In the genomic region with DNA sequence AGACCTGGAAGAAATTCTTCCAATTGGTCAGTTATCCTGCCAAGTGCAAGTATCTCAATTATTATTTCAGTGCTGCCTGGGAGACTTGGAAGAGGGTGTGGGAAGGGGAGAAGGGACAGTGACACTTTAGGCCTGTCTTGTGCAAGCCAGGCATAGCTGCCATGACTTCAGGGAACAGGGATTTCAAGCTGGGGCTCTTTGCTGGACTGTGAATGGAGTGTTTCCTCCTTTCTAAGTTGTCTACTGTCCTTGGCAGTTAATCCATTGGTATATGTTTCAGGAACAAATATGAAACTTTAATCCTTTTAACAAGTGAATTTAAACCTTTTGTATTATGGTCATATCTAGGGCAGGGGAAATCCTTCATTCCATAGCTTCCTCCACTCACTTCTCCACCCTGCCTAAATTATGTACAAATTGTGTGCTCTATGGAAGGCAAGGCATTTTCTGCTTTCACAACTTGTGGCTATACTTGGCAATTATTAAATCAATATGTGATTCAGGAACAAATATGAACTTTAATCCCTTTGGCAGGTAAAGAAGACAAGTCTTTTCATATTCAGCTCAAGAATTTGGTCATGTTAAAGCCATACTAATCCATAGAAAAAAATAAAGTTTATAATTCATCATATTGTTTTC, we compare ENCODE assay signal across 19 cellular contexts.
A peak's percentile ranks its signal among the peaks of the same experiment; 100 is the strongest.
DNase-seq lines count a peak whose midpoint lies in the region; ATAC-seq, FAIRE-seq and TF ChIP-seq lines count a peak whose summit lies in the region.
"Had no signal": no experiment of that assay in that cellular context is flagged by ENCODE, and none has a peak within 500 bp of the region (broad histone marks: within the 10 kb centered on the region; RNA-seq: fewer than 3 reads in every experiment).

No MANE protein-coding gene starts in this region.

- H3K79me2 ChIP-seq in PC-3 (ENCODE audit: low read length) (no peaks in the 10 kb centered on the region), HepG2 (ENCODE audit: insufficient read depth, low read length) (no peaks in the 10 kb centered on the region)

- H3K4me2 ChIP-seq in PC-3 (ENCODE audit: low read length), result no peak overlapping the region
- H3K4me2 ChIP-seq in HepG2 (ENCODE audit: low read depth, low read length), result no peak overlapping the region

- TF ChIP-seq CTCF in PC-3 (conservative IDR thresholded peaks at IDR 0.05; ENCODE audit: low read depth, low read length), result no peak
- TF ChIP-seq CTCF in bronchial epithelial cell (IDR thresholded peaks at IDR 0.05; ENCODE audit: insufficient read depth, low read length, severe bottlenecking), result no peak
- no peak for TF ChIP-seq CTCF in HepG2 (CRISPR knock-in tag; IDR thresholded peaks at IDR 0.05)
- TF ChIP-seq CTCF in stomach (IDR thresholded peaks at IDR 0.05), result no peak

- BruUV-seq in PC-3 (replicated peaks; lab: Mats Ljungman, UMichigan) (no TSS peak), HepG2 (replicated peaks; lab: Mats Ljungman, UMichigan) (no TSS peak)

- DNase-seq in PC-3, result peak; percentile 31
- DNase-seq in bronchial epithelial cell (ENCODE audit: low read depth), result peak; percentile 40
- peak; percentile 4 for DNase-seq in HepG2 (ENCODE audit: low spot score)
- DNase-seq in stomach, result no peak
- no peak for DNase-seq in iPS-NIHi11 (ENCODE audit: low spot score)
- DNase-seq in DMS153 (lab: John Stamatoyannopoulos, UW), result no peak
- DNase-seq: C1 segment of cervical spinal cord; CD4-positive, alpha-beta T cell; DMS79 treated with DMSO at 0.1 percent for 48 hours; EL; GM23248; H7; IMR-90; KBM-7 had no signal

- ATAC-seq in PC-3 (peak; percentile 48; the same call in 1 of the 2 replicates), HepG2 (no peak), GM18870 (IDR thresholded peaks at IDR 0.05; ENCODE audit: unreplicated experiment) (no peak)

- TF ChIP-seq RAD21 in HepG2 (CRISPR knock-in tag; IDR thresholded peaks at IDR 0.05), result no peak

- H3K4me3 ChIP-seq in PC-3 (ENCODE audit: low read length) (no peak overlapping the region), bronchial epithelial cell (ENCODE audit: low read depth, low read length) (no peak overlapping the region), HepG2 (replicated peaks in 1 of 3; ENCODE audit: insufficient read depth in 1 of 3, low read depth in 2 of 3, low read length in 3 of 3) (no peak overlapping the region), stomach (no peak overlapping the region)
- H3K4me3 ChIP-seq: GM23248 had no signal

- intact Hi-C loops in PC-3 (cut with micrococcal nuclease) (no loop called here), HepG2 (cut with micrococcal nuclease; ENCODE audit: unreplicated experiment) (no loop called here), stomach (cut with DNase I; ENCODE audit: low total_unique reads) (no loop called here)

- H2AFZ ChIP-seq in PC-3 (ENCODE audit: low read length) (no peak overlapping the region), HepG2 (ENCODE audit: low read length) (no peak overlapping the region)
- H2AFZ ChIP-seq: GM23248 had no signal

- no peak for TF ChIP-seq EP300 in HepG2 (IDR thresholded peaks at IDR 0.05; ENCODE audit: low read depth in 2 of 2, low read length in 2 of 2)
- TF ChIP-seq EP300 in HepG2 (CRISPR knock-in tag; IDR thresholded peaks at IDR 0.05; ENCODE audit: borderline replicate concordance), result no peak
- TF ChIP-seq EP300 in stomach (IDR thresholded peaks at IDR 0.05), result no peak

- no peaks in the 10 kb centered on the region for H3K9me2 ChIP-seq in PC-3 (replicated peaks; ENCODE audit: low read length)

- H3K27ac ChIP-seq in PC-3 (ENCODE audit: low read length), result peak overlapping the region; percentile 26; the same call in 1 of the 2 replicates
- no peak overlapping the region for H3K27ac ChIP-seq in HepG2 (ENCODE audit: extremely low read length, insufficient read depth, low read length)
- peak overlapping the region; percentile 16 to 77 (median 66) for H3K27ac ChIP-seq in stomach
- H3K27ac ChIP-seq: GM23248, HL-60 had no signal

- H3K9me3 ChIP-seq in PC-3 (ENCODE audit: low read length) (no peaks in the 10 kb centered on the region), HepG2 (ENCODE audit: low read length) (no peaks in the 10 kb centered on the region), stomach (no peaks in the 10 kb centered on the region)

- H3F3A ChIP-seq in PC-3 (ENCODE audit: low read length, unreplicated experiment), result no peaks in the 10 kb centered on the region

- no peaks in the 10 kb centered on the region for H4K20me1 ChIP-seq in PC-3 (ENCODE audit: low read length)
- no peaks in the 10 kb centered on the region for H4K20me1 ChIP-seq in HepG2 (ENCODE audit: insufficient read depth, low read length)

- H3K9ac ChIP-seq in PC-3 (ENCODE audit: low read length) (no peak overlapping the region), HepG2 (ENCODE audit: insufficient read depth, low read depth, low read length) (no peak overlapping the region)
- H3K9ac ChIP-seq: GM23248 had no signal

- no peak for FAIRE-seq in bronchial epithelial cell (lab: Jason Lieb, UNC)
- no peak for FAIRE-seq in HepG2 (lab: Jason Lieb, UNC)
- FAIRE-seq: A204.1, G401.6, GM12892 had no signal

- CTCF ChIA-PET in PC-3 (lab: Charles Lee), result no interaction called here
- CTCF ChIA-PET in HepG2 (lab: Yijun Ruan, JAX; ENCODE audit: low intra/inter-chr PET ratio, low total read pairs), result no interaction called here

- POLR2A ChIA-PET in PC-3 (lab: Charles Lee; ENCODE audit: unreplicated experiment), result interaction anchor here (0.5 kb wide), 1 partner anchor 251 kb away, joined by 3 read pairs; no protein-coding TSS in a partner anchor
- POLR2A ChIA-PET in HepG2 (lab: Yijun Ruan, JAX), result no interaction called here

- TF ChIP-seq POLR2A in HepG2 (IDR thresholded peaks at IDR 0.05; ENCODE audit: insufficient read depth in 1 of 2, low read depth in 2 of 2, low read length in 2 of 2) (no peak), stomach (IDR thresholded peaks at IDR 0.05) (no peak)

- H3K4me1 ChIP-seq in PC-3 (ENCODE audit: insufficient read depth, low read length), result peaks cover 11% of the 10 kb centered on the region
- peaks cover 9% of the 10 kb centered on the region; the same call in 1 of the 2 replicates for H3K4me1 ChIP-seq in HepG2 (ENCODE audit: insufficient read depth, low read length)
- peaks cover 0 to 6% (median 3%) of the 10 kb centered on the region in 4 donors for H3K4me1 ChIP-seq in stomach

- no peaks in the 10 kb centered on the region for H3K27me3 ChIP-seq in PC-3 (ENCODE audit: low read length)
- H3K27me3 ChIP-seq in bronchial epithelial cell (ENCODE audit: control insufficient read depth, insufficient read depth, low read length), result no peaks in the 10 kb centered on the region
- H3K27me3 ChIP-seq in HepG2 (ENCODE audit: control insufficient read depth in 1 of 2, insufficient read depth in 2 of 2, low read length in 2 of 2), result no peaks in the 10 kb centered on the region
- H3K27me3 ChIP-seq in stomach, result no peaks in the 10 kb centered on the region

- in situ Hi-C loops in HepG2 (cut with HindIII; ENCODE audit: extremely low pct_ligation_motif_present, low pct_unique_long_range_greater_than_20kb), result no loop called here

- H3K36me3 ChIP-seq in PC-3 (ENCODE audit: low read depth, low read length) (no peaks in the 10 kb centered on the region), bronchial epithelial cell (ENCODE audit: control insufficient read depth, insufficient read depth, low read length) (no peaks in the 10 kb centered on the region), HepG2 (replicated peaks in 1 of 2; ENCODE audit: control insufficient read depth in 1 of 2, insufficient read depth in 2 of 2, low read length in 2 of 2) (no peaks in the 10 kb centered on the region), stomach (no peaks in the 10 kb centered on the region)

TF ChIP-seq in HepG2, 621 proteins besides CTCF, POLR2A, EP300 and RAD21:
- TF ChIP-seq MIXL1 (CRISPR knock-in tag; IDR thresholded peaks at IDR 0.05) (no peak), NRL (CRISPR knock-in tag; IDR thresholded peaks at IDR 0.05; ENCODE audit: borderline replicate concordance) (no peak)

Comparison
In these comparisons a context has a peak if more than half of its experiments do, and no peak if none do; other contexts are left out.
1. DNase-seq: peak in PC-3 (single experiment), bronchial epithelial cell (single experiment) and HepG2 (single experiment); none in stomach (single experiment), iPS-NIHi11 (single experiment) and DMS153 (single experiment).